Comparison of ENCODE assay signal across 19 cellular contexts in genomic region chr3:126314305-126315082, GRCh38. TPM values are rescaled to one million over a fixed set of nuclear protein-coding genes. Genes with fewer than 3 reads are reported as not detected.
"Had no signal": no experiment of that assay in that cellular context is flagged by ENCODE, and none has a peak within 500 bp of the region (broad histone marks: within the 10 kb centered on the region; RNA-seq: fewer than 3 reads in every experiment).

No MANE protein-coding gene starts in this region.

- DNase-seq: activated CD4-positive, alpha-beta T cell treated with anti-CD3 and anti-CD28 coated beads for 4 hours; activated T-cell treated with anti-CD3 and anti-CD28 coated beads for 4 hours; amniotic stem cell; cerebellar nuclear complex; effector memory CD8-positive, alpha-beta T cell; hippocampal formation; mammary epithelial cell; T-cell; thyroid gland; uterus had no signal

- H3K9me3 Mint-ChIP-seq: activated naive CD4-positive, alpha-beta T cell treated with anti-CD3 and anti-CD28 coated beads, Interleukin-2, amount 50 U/mL, for 72 hours; activated T-helper 2 cell treated with anti-CD3 and anti-CD28 coated beads, Interferon-gamma antibody, Interleukin-2, Interleukin-4, amounts not matched to agents 10 μg/mL and 5 μg/mL and 100 μg/mL, durations not matched to agents 14 hours and 24 hours and 36 hours; dendritic cell treated with granulocyte-macrophage colony-stimulating factor and Interleukin-4, amounts not matched to agents 40 ng/mL and 50 ng/mL, for 4 days; natural killer cell treated with Interleukin-12 subunit alpha and Interleukin-12 subunit beta and Interleukin-15 and Interleukin-18, amount 100 ng/mL, for 72 hours; T-cell had no signal

- H3K9me3 ChIP-seq: mucosa of descending colon, thyroid gland, uterus had no signal

- H3K27ac ChIP-seq: skin epidermis, thyroid gland, VCaP had no signal

- H3K36me3 ChIP-seq: thyroid gland, uterus had no signal

- H3K36me3 Mint-ChIP-seq: activated naive CD4-positive, alpha-beta T cell treated with anti-CD3 and anti-CD28 coated beads, Interleukin-2, amount 50 U/mL, for 72 hours; brain; natural killer cell treated with Interleukin-12 subunit alpha and Interleukin-12 subunit beta and Interleukin-15 and Interleukin-18, amount 100 ng/mL, for 72 hours; T-cell had no signal

- H3K27me3 Mint-ChIP-seq: dendritic cell treated with granulocyte-macrophage colony-stimulating factor and Interleukin-4, amounts not matched to agents 40 ng/mL and 50 ng/mL, for 4 days had no signal

- H3K4me3 ChIP-seq: mucosa of descending colon, skin epidermis, thyroid gland, uterus had no signal

- H3K4me1 Mint-ChIP-seq: T-cell had no signal

- H3K4me3 Mint-ChIP-seq: brain; dendritic cell treated with granulocyte-macrophage colony-stimulating factor and Interleukin-4, amounts not matched to agents 40 ng/mL and 50 ng/mL, for 4 days; effector memory CD8-positive, alpha-beta T cell; natural killer cell treated with Interleukin-12 subunit alpha and Interleukin-12 subunit beta and Interleukin-15 and Interleukin-18, amount 100 ng/mL, for 72 hours; T-cell had no signal

- H3K27ac Mint-ChIP-seq: activated T-helper 2 cell treated with anti-CD3 and anti-CD28 coated beads, Interferon-gamma antibody, Interleukin-2, Interleukin-4, amounts not matched to agents 10 μg/mL and 5 μg/mL and 100 μg/mL, durations not matched to agents 14 hours and 24 hours and 36 hours; dendritic cell treated with granulocyte-macrophage colony-stimulating factor and Interleukin-4, amounts not matched to agents 40 ng/mL and 50 ng/mL, for 4 days; effector memory CD8-positive, alpha-beta T cell; natural killer cell treated with Interleukin-12 subunit alpha and Interleukin-12 subunit beta and Interleukin-15 and Interleukin-18, amount 100 ng/mL, for 72 hours; T-cell had no signal

- H3K4me1 ChIP-seq: thyroid gland, uterus had no signal

- H3K27me3 ChIP-seq: thyroid gland, uterus had no signal

RNA-seq across cellular contexts. Expression of gene KLF15, which starts 42.7 kb away (rescaled TPM):
- total RNA-seq: epithelial cell of proximal tubule had no signal
